ENCODE assay signal across 9 cellular contexts in genomic region chr1:113452921-113453770, GRCh38.
A peak's percentile ranks its signal among the peaks of the same experiment; 100 is the strongest.
DNase-seq lines count a peak whose midpoint lies in the region; ATAC-seq, FAIRE-seq and TF ChIP-seq lines count a peak whose summit lies in the region.
"Had no signal": no experiment of that assay in that cellular context is flagged by ENCODE, and none has a peak within 500 bp of the region (broad histone marks: within the 10 kb centered on the region; RNA-seq: fewer than 3 reads in every experiment).

No MANE protein-coding gene starts in this region.

- no peak overlapping the region for H3K9ac ChIP-seq in liver (ENCODE audit: low read depth in 1 of 2, low read length in 2 of 2)

- no peak overlapping the region for H3K27ac ChIP-seq in A673 (ENCODE audit: low read depth, low read length, poor library complexity, severe bottlenecking)
- H3K27ac ChIP-seq in liver (ENCODE audit: low read depth in 1 of 2, low read length in 2 of 2), result no peak overlapping the region

- peak; percentile 68 for TF ChIP-seq CTCF in A673 (conservative IDR thresholded peaks at IDR 0.05; ENCODE audit: low read depth, low read length)
- TF ChIP-seq CTCF in bronchial epithelial cell (IDR thresholded peaks at IDR 0.05; ENCODE audit: insufficient read depth, low read length, severe bottlenecking), result peak; percentile 46
- TF ChIP-seq CTCF in liver (IDR thresholded peaks at IDR 0.05; ENCODE audit: low read depth, low read length, missing input control), result peak; percentile 36

- H3K4me3 ChIP-seq in A673 (ENCODE audit: low read depth, low read length, poor library complexity, severe bottlenecking), result no peak overlapping the region
- no peak overlapping the region for H3K4me3 ChIP-seq in bronchial epithelial cell (ENCODE audit: low read depth, low read length)
- no peak overlapping the region for H3K4me3 ChIP-seq in liver (ENCODE audit: low read depth in 1 of 3, low read length in 3 of 3)

- peak; percentile 44 for DNase-seq in A673 (ENCODE audit: low spot score)
- DNase-seq in GM03348 (ENCODE audit: low spot score), result peak; percentile 20
- DNase-seq in NCI-H460 (ENCODE audit: extremely low read depth, low read depth), result peak; percentile 22
- DNase-seq in bronchial epithelial cell (ENCODE audit: low read depth), result peak; percentile 60
- DNase-seq in activated gamma-delta T cell (lab: John Stamatoyannopoulos, UW), result no peak
- DNase-seq in GM12892 (ENCODE audit: insufficient read length), result no peak
- DNase-seq: stimulated activated naive B cell treated with anti-CD40 and anti-IgM and Interleukin-4, amounts not matched to agents 10 μg/mL and 1 μg/mL and 100 μg/mL, for 72 hours had no signal

- H3K9me3 ChIP-seq in A673 (ENCODE audit: low read depth, low read length, poor library complexity, severe bottlenecking), result no peaks in the 10 kb centered on the region
- no peaks in the 10 kb centered on the region for H3K9me3 ChIP-seq in liver (ENCODE audit: control insufficient read depth in 4 of 4, low read length in 3 of 4)

- POLR2A ChIA-PET in A673 (lab: Charles Lee; ENCODE audit: low non-redundant PET), result no interaction called here

- TF ChIP-seq POLR2A in GM12892 (IDR thresholded peaks at IDR 0.05; ENCODE audit: low read depth, low read length), result no peak

- BruUV-seq in A673 (replicated peaks; lab: Mats Ljungman, UMichigan), result no TSS peak

- H3K36me3 ChIP-seq in A673 (ENCODE audit: insufficient read depth, low read length, poor library complexity, severe bottlenecking), result no peaks in the 10 kb centered on the region
- no peaks in the 10 kb centered on the region for H3K36me3 ChIP-seq in bronchial epithelial cell (ENCODE audit: control insufficient read depth, insufficient read depth, low read length)
- no peaks in the 10 kb centered on the region for H3K36me3 ChIP-seq in liver (ENCODE audit: control insufficient read depth in 4 of 4, insufficient read depth in 3 of 4, low read depth in 1 of 4, low read length in 3 of 4)

- intact Hi-C loops in A673 (cut with micrococcal nuclease; ENCODE audit: unreplicated experiment), result loop anchor here (2.0 kb wide), 1 partner anchor 312 kb away; no protein-coding TSS in a partner anchor

- FAIRE-seq in bronchial epithelial cell (lab: Jason Lieb, UNC) (no peak), GM12892 (lab: Jason Lieb, UNC) (no peak)

- CTCF ChIA-PET in A673 (lab: Charles Lee), result interaction anchor here (0.6 to 1.7 kb wide), 3 partner anchors 62 to 312 kb away, joined by 3 to 6 read pairs (median 6); no protein-coding TSS in a partner anchor

- H3K27me3 ChIP-seq in A673 (replicated peaks; ENCODE audit: insufficient read depth, low read depth, low read length, poor library complexity) (peaks cover 6% of the 10 kb centered on the region), bronchial epithelial cell (ENCODE audit: control insufficient read depth, insufficient read depth, low read length) (no peaks in the 10 kb centered on the region), liver (ENCODE audit: control insufficient read depth in 4 of 4, insufficient read depth in 4 of 4, low read length in 3 of 4) (no peaks in the 10 kb centered on the region)

- WGBS in liver, result 82% methylated on average over 2 of the region's 2 CpGs

- H3K4me1 ChIP-seq in A673 (ENCODE audit: insufficient read depth, low read length, poor library complexity, severe bottlenecking) (no peaks in the 10 kb centered on the region), liver (ENCODE audit: control insufficient read depth in 4 of 4, insufficient read depth in 4 of 4, low read length in 3 of 4) (peaks cover 2 to 16% (median 8%) of the 10 kb centered on the region in 4 donors)

- peak; percentile 70 to 78 for TF ChIP-seq RAD21 in liver (IDR thresholded peaks at IDR 0.05)

- ATAC-seq in HG03571 (IDR thresholded peaks at IDR 0.05; ENCODE audit: unreplicated experiment), result no peak

TF ChIP-seq in liver, 16 proteins besides CTCF, POLR2A, EP300 and RAD21:
- no peak for TF ChIP-seq YY1 (IDR thresholded peaks at IDR 0.05)
- TF ChIP-seq FOXA2 (IDR thresholded peaks at IDR 0.05), result no peak
- TF ChIP-seq ZBTB33 (IDR thresholded peaks at IDR 0.05), result no peak
- TF ChIP-seq NR2F2 (IDR thresholded peaks at IDR 0.05), result no peak
- TF ChIP-seq HNF4G (IDR thresholded peaks at IDR 0.05), result no peak
TF ChIP-seq in liver: peak in this region for 0.

Comparison
In these comparisons a context has a peak if more than half of its experiments do, and no peak if none do; other contexts are left out.
1. DNase-seq: peak in A673 (single experiment), GM03348 (single experiment), NCI-H460 (single experiment) and bronchial epithelial cell (single experiment); none in activated gamma-delta T cell (single experiment) and GM12892 (single experiment).
2. Peak in every context shown above with its lines, with median percentiles within 50 percentile points of each other: CTCF ChIP-seq.